In genomic region chr15:25719101-25719985, GRCh38 we compare ENCODE assay signal across 19 cellular contexts.
"Had no signal": no experiment of that assay in that cellular context is flagged by ENCODE, and none has a peak within 500 bp of the region (broad histone marks: within the 10 kb centered on the region; RNA-seq: fewer than 3 reads in every experiment).

No MANE protein-coding gene starts in this region.

- H3K27me3 Mint-ChIP-seq: activated CD4-positive, alpha-beta memory T cell treated with anti-CD3 and anti-CD28 coated beads for 36 hours; activated naive CD8-positive, alpha-beta T cell had no signal

- H3K27ac ChIP-seq: adrenal gland, breast epithelium, heart right ventricle, prostate gland, tibial nerve had no signal

- H3K9me3 Mint-ChIP-seq: activated B cell treated with CpG ODN at 0.5 μM for 24 hours; activated CD4-positive, alpha-beta memory T cell treated with anti-CD3 and anti-CD28 coated beads for 36 hours; memory B cell; naive B cell; T-helper 1 cell treated with Interleukin-12 subunit alpha and Interleukin-12 subunit beta and Interleukin-4 antibody, amounts not matched to agents 30 μg/mL and 1 μg/mL, for 36 hours had no signal

- DNase-seq: activated B cell treated with CpG ODN at 0.5 μM for 24 hours; activated CD4-positive, alpha-beta memory T cell treated with anti-CD3 and anti-CD28 coated beads for 36 hours; activated CD4-positive, alpha-beta T cell treated with anti-CD3 and anti-CD28 coated beads for 4 hours; activated naive CD4-positive, alpha-beta T cell; activated T-cell treated with anti-CD3 and anti-CD28 coated beads, Interleukin-2, amount 50 U/mL, for 1 hour; cortex of kidney; foreskin fibroblast; heart right ventricle; left colon; naive B cell; stimulated activated CD4-positive, alpha-beta T cell treated with anti-CD3 and anti-CD28 coated beads, Interleukin-4, amount 100 ng/mL, for 24 hours; stimulated activated naive CD4-positive, alpha-beta T cell treated with Interleukin-2 at 50 U/mL for 16 hours had no signal

- H3K27me3 ChIP-seq: adrenal gland, breast epithelium, heart right ventricle, tibial nerve had no signal

- H3K36me3 Mint-ChIP-seq: memory B cell, naive B cell had no signal

- ATAC-seq: left colon had no signal

- H3K36me3 ChIP-seq: adrenal gland, breast epithelium, prostate gland had no signal

- H3K4me1 ChIP-seq: adrenal gland, breast epithelium, prostate gland, tibial nerve had no signal

- H3K4me3 ChIP-seq: adrenal gland, breast epithelium, heart right ventricle, prostate gland, tibial nerve had no signal

- H3K4me3 Mint-ChIP-seq: activated B cell treated with CpG ODN at 0.5 μM for 24 hours; activated CD4-positive, alpha-beta memory T cell treated with anti-CD3 and anti-CD28 coated beads for 36 hours; activated naive CD8-positive, alpha-beta T cell; naive B cell; T-helper 1 cell treated with Interleukin-12 subunit alpha and Interleukin-12 subunit beta and Interleukin-4 antibody, amounts not matched to agents 30 μg/mL and 1 μg/mL, for 36 hours had no signal

- H3K9me3 ChIP-seq: adrenal gland, breast epithelium, heart right ventricle, prostate gland, tibial nerve had no signal

- H3K27ac Mint-ChIP-seq: activated B cell treated with CpG ODN at 0.5 μM for 24 hours; activated CD4-positive, alpha-beta memory T cell treated with anti-CD3 and anti-CD28 coated beads for 36 hours; activated naive CD8-positive, alpha-beta T cell; memory B cell; naive B cell; T-helper 1 cell treated with Interleukin-12 subunit alpha and Interleukin-12 subunit beta and Interleukin-4 antibody, amounts not matched to agents 30 μg/mL and 1 μg/mL, for 36 hours had no signal
